In genomic region chr16:90019543-90020259, GRCh38 we compare ENCODE assay signal across 8 cellular contexts. TPM values are rescaled to one million over a fixed set of nuclear protein-coding genes. Genes with fewer than 3 reads are reported as not detected.
DNase-seq lines count a peak whose midpoint lies in the region; ATAC-seq and TF ChIP-seq lines count a peak whose summit lies in the region.

No MANE protein-coding gene starts in this region.

- peaks cover 20% of the 10 kb centered on the region for H3K4me1 Mint-ChIP-seq in CD4-positive, alpha-beta T cell (ENCODE audit: low read depth)

- CTCF ChIA-PET in CD4-positive, alpha-beta T cell (lab: Charles Lee): interaction anchor here (0.9 to 1.6 kb wide), 4 partner anchors 10 to 59 kb away, joined by 3 to 4 read pairs (median 3); no protein-coding TSS in a partner anchor

- no peak overlapping the region for H3K27ac ChIP-seq in CD4-positive, alpha-beta T cell (ENCODE audit: low read depth, low read length)
- peak overlapping the region; percentile 57 for H3K27ac ChIP-seq in SJSA1

- no peaks in the 10 kb centered on the region for H3K9me3 ChIP-seq in CD4-positive, alpha-beta T cell (ENCODE audit: control insufficient read depth, low read length)
- H3K9me3 ChIP-seq in SJSA1 (replicated peaks): no peaks in the 10 kb centered on the region
- H3K9me3 ChIP-seq in iPS-18c (ENCODE audit: control insufficient read depth, insufficient read depth, low read length): peaks cover 2% of the 10 kb centered on the region

- H3K4me1 ChIP-seq in SJSA1 (replicated peaks): peaks cover 43% of the 10 kb centered on the region

- H3K27ac Mint-ChIP-seq in CD4-positive, alpha-beta T cell: peak overlapping the region; percentile 51

- H3K4me3 ChIP-seq in SJSA1 (peak overlapping the region; percentile 48), astrocyte of the cerebellum (ENCODE audit: low read depth, low read length) (peak overlapping the region; percentile 56), iPS-18c (ENCODE audit: insufficient read depth, low read depth, low read length) (peak overlapping the region; percentile 68)

- H3K4me3 Mint-ChIP-seq in CD4-positive, alpha-beta T cell: peak overlapping the region; percentile 85

- peak; percentile 69 for ATAC-seq in CD4-positive, alpha-beta T cell (ENCODE audit: poor library complexity)
- ATAC-seq in HG02678 (IDR thresholded peaks at IDR 0.05; ENCODE audit: unreplicated experiment) (peak; percentile 49), GM18511 (IDR thresholded peaks at IDR 0.05; ENCODE audit: unreplicated experiment) (no peak), HG02885 (IDR thresholded peaks at IDR 0.05; ENCODE audit: poor library complexity, unreplicated experiment) (no peak)

- no peaks in the 10 kb centered on the region for H3K27me3 Mint-ChIP-seq in CD4-positive, alpha-beta T cell

- in situ Hi-C loops in astrocyte of the cerebellum (cut with HindIII; ENCODE audit: low sequenced_read_pairs): no loop called here

- POLR2A ChIA-PET in CD4-positive, alpha-beta T cell (lab: Charles Lee): interaction anchor here (2.1 kb wide), 1 partner anchor 11 kb away, joined by 14 read pairs; no protein-coding TSS in a partner anchor

- no peaks in the 10 kb centered on the region for H3K36me3 Mint-ChIP-seq in CD4-positive, alpha-beta T cell (ENCODE audit: low read depth)

- H3K36me3 ChIP-seq in SJSA1: no peaks in the 10 kb centered on the region; the same call in 1 of the 2 replicates

- intact Hi-C loops in CD4-positive, alpha-beta T cell (cut with DNase I, micrococcal nuclease): loop anchor here in 1 of 2 experiments (5.0 kb wide), 2 partner anchors 147 to 317 kb away; partner anchors contain the start of genes SPATA2L and TCF25

- peak in 9 of 10 experiments; percentile 24 to 67 (median 48) for DNase-seq in CD4-positive, alpha-beta T cell
- peak in 1 of 2 experiments; percentile 70 for DNase-seq in SJSA1 (ENCODE audit: low read depth in 1 of 2, low spot score in 2 of 2)
- DNase-seq in astrocyte of the cerebellum (ENCODE audit: low read depth): peak; percentile 55
- peak; percentile 51 for DNase-seq in stimulated activated CD4-positive, alpha-beta T cell treated with anti-CD3 and anti-CD28 coated beads, Interleukin-15, amount 100 ng/mL, for 24 hours

- no peaks in the 10 kb centered on the region for H3K27me3 ChIP-seq in CD4-positive, alpha-beta T cell (ENCODE audit: control insufficient read depth, insufficient read depth, low read length)
- no peaks in the 10 kb centered on the region for H3K27me3 ChIP-seq in SJSA1 (replicated peaks)

- TF ChIP-seq CTCF in CD4-positive, alpha-beta T cell (IDR thresholded peaks at IDR 0.05): no peak
- TF ChIP-seq CTCF in astrocyte of the cerebellum (IDR thresholded peaks at IDR 0.05; ENCODE audit: low read depth, low read length, missing control alignments): no peak

- no peaks in the 10 kb centered on the region for H3K9me3 Mint-ChIP-seq in CD4-positive, alpha-beta T cell

RNA-seq across cellular contexts. Expression of gene DBNDD1, which starts 0.4 kb away (rescaled TPM):
- 1 to 10 TPM; 2.6 to 2.8 TPM for total RNA-seq in CD4-positive, alpha-beta T cell
- 1.3 TPM in 1 of 2 replicates, not detected in the other for total RNA-seq in SJSA1 (2014; rRNA removed; shearing (Covaris generic))

RNA-seq across cellular contexts. Expression of gene PRDM7, which starts 57.4 kb away (rescaled TPM):
- total RNA-seq in CD4-positive, alpha-beta T cell: not detected
- total RNA-seq in SJSA1 (2014; rRNA removed; shearing (Covaris generic)): not detected in 2 replicates

Comparison
In these comparisons a context has a peak if more than half of its experiments do, and no peak if none do; other contexts are left out.
1. ATAC-seq: peak in CD4-positive, alpha-beta T cell (single experiment) and HG02678 (single experiment); none in GM18511 (single experiment) and HG02885 (single experiment).
2. Peak in every context shown above with its lines, with median percentiles within 50 percentile points of each other: H3K4me3 ChIP-seq.